1 cellular context compared by ENCODE assay signal in genomic region chr11:12829131-12829530, GRCh38.
TF ChIP-seq lines count a peak whose summit lies in the region.

No MANE protein-coding gene starts in this region.

TF ChIP-seq in HepG2, 621 proteins besides CTCF, POLR2A, EP300 and RAD21 (continued from another document and continues in another):
- TF ChIP-seq MYNN (CRISPR knock-in tag; IDR thresholded peaks at IDR 0.05; ENCODE audit: low read depth) (no peak), ZNF564 (CRISPR knock-in tag; IDR thresholded peaks at IDR 0.05) (no peak), DPF2 (CRISPR knock-in tag; IDR thresholded peaks at IDR 0.05; ENCODE audit: borderline replicate concordance, low read depth) (no peak), SIX1 (CRISPR knock-in tag; IDR thresholded peaks at IDR 0.05; ENCODE audit: borderline replicate concordance) (no peak), SMC3 (IDR thresholded peaks at IDR 0.05; ENCODE audit: low read length) (no peak), GATAD2A (CRISPR knock-in tag; IDR thresholded peaks at IDR 0.05) (peak; percentile 56), HNRNPUL1 (IDR thresholded peaks at IDR 0.05; ENCODE audit: low read depth, low read length) (no peak), NR2F6 (IDR thresholded peaks at IDR 0.05) (peak; percentile 31; the same call in 1 of the 2 replicates), NR2F6 (CRISPR knock-in tag; IDR thresholded peaks at IDR 0.05) (peak; percentile 52; the same call in 1 of the 2 replicates), MAZ (IDR thresholded peaks at IDR 0.05; ENCODE audit: borderline replicate concordance, low read depth, low read length) (no peak), MAZ (CRISPR knock-in tag; IDR thresholded peaks at IDR 0.05; ENCODE audit: low read depth) (no peak), HDAC1 (CRISPR knock-in tag; IDR thresholded peaks at IDR 0.05) (0 out of 2 replicates have a peak, but pooled peaks have one; percentile 8), ZNF205 (CRISPR knock-in tag; IDR thresholded peaks at IDR 0.05) (no peak), ATAD3A (CRISPR knock-in tag; IDR thresholded peaks at IDR 0.05) (no peak), RFXAP (CRISPR knock-in tag; IDR thresholded peaks at IDR 0.05; ENCODE audit: borderline replicate concordance) (no peak), RARG (CRISPR knock-in tag; IDR thresholded peaks at IDR 0.05; ENCODE audit: low read depth) (no peak), LRRFIP1 (CRISPR knock-in tag; conservative IDR thresholded peaks at IDR 0.05) (no peak), NCOA2 (CRISPR knock-in tag; IDR thresholded peaks at IDR 0.05) (peak; percentile 36; the same call in 1 of the 2 replicates), IRF2 (CRISPR knock-in tag; IDR thresholded peaks at IDR 0.05) (peak; percentile 46; the same call in 1 of the 2 replicates), ZNF710 (CRISPR knock-in tag; IDR thresholded peaks at IDR 0.05; ENCODE audit: borderline replicate concordance) (0 out of 2 replicates have a peak, but pooled peaks have one; percentile 29), GFI1 (CRISPR knock-in tag; IDR thresholded peaks at IDR 0.05; ENCODE audit: borderline replicate concordance) (no peak), MIER2 (CRISPR knock-in tag; IDR thresholded peaks at IDR 0.05) (no peak), ZNF264 (CRISPR knock-in tag; IDR thresholded peaks at IDR 0.05) (no peak), HNF1B (CRISPR knock-in tag; IDR thresholded peaks at IDR 0.05) (0 out of 2 replicates have a peak, but pooled peaks have one; percentile 34), ZGPAT (CRISPR knock-in tag; IDR thresholded peaks at IDR 0.05) (peak; percentile 38; the same call in 1 of the 2 replicates), SOX5 (CRISPR knock-in tag; IDR thresholded peaks at IDR 0.05; ENCODE audit: borderline replicate concordance) (peak; percentile 69; the same call in 1 of the 2 replicates), ZNF24 (IDR thresholded peaks at IDR 0.05) (no peak), ZNF543 (CRISPR knock-in tag; IDR thresholded peaks at IDR 0.05) (no peak), KAT7 (CRISPR knock-in tag; IDR thresholded peaks at IDR 0.05; ENCODE audit: borderline replicate concordance) (no peak), KDM4B (CRISPR knock-in tag; IDR thresholded peaks at IDR 0.05) (no peak), ZHX2 (IDR thresholded peaks at IDR 0.05; ENCODE audit: low read depth) (no peak), ZHX2 (CRISPR knock-in tag; IDR thresholded peaks at IDR 0.05; ENCODE audit: borderline replicate concordance) (no peak), SOX13 (IDR thresholded peaks at IDR 0.05) (no peak), SOX13 (CRISPR knock-in tag; conservative IDR thresholded peaks at IDR 0.05 in 1 of 2, IDR thresholded peaks at IDR 0.05 in 1 of 2) (peak in 1 of 2 experiments; percentile 82; a peak in 2 of 4 replicates)
- TF ChIP-seq, protein P1, sequence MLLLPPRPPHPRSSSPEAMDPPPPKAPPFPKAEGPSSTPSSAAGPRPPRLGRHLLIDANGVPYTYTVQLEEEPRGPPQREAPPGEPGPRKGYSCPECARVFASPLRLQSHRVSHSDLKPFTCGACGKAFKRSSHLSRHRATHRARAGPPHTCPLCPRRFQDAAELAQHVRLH (CRISPR knock-in tag; IDR thresholded peaks at IDR 0.05; ENCODE audit: borderline replicate concordance, low read depth) = no peak
- TF ChIP-seq, protein P2, sequence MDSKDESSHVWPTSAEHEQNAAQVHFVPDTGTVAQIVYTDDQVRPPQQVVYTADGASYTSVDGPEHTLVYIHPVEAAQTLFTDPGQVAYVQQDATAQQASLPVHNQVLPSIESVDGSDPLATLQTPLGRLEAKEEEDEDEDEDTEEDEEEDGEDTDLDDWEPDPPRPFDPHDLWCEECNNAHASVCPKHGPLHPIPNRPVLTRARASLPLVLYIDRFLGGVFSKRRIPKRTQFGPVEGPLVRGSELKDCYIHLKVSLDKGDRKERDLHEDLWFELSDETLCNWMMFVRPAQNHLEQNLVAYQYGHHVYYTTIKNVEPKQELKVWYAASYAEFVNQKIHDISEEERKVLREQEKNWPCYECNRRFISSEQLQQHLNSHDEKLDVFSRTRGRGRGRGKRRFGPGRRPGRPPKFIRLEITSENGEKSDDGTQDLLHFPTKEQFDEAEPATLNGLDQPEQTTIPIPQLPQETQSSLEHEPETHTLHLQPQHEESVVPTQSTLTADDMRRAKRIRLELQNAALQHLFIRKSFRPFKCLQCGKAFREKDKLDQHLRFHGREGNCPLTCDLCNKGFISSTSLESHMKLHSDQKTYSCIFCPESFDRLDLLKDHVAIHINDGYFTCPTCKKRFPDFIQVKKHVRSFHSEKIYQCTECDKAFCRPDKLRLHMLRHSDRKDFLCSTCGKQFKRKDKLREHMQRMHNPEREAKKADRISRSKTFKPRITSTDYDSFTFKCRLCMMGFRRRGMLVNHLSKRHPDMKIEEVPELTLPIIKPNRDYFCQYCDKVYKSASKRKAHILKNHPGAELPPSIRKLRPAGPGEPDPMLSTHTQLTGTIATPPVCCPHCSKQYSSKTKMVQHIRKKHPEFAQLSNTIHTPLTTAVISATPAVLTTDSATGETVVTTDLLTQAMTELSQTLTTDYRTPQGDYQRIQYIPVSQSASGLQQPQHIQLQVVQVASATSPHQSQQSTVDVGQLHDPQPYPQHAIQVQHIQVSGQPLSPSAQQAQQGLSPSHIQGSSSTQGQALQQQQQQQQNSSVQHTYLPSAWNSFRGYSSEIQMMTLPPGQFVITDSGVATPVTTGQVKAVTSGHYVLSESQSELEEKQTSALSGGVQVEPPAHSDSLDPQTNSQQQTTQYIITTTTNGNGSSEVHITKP (CRISPR knock-in tag; IDR thresholded peaks at IDR 0.05; ENCODE audit: low read depth) = peak; percentile 81
- TF ChIP-seq, protein P3, sequence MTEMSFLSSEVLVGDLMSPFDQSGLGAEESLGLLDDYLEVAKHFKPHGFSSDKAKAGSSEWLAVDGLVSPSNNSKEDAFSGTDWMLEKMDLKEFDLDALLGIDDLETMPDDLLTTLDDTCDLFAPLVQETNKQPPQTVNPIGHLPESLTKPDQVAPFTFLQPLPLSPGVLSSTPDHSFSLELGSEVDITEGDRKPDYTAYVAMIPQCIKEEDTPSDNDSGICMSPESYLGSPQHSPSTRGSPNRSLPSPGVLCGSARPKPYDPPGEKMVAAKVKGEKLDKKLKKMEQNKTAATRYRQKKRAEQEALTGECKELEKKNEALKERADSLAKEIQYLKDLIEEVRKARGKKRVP (CRISPR knock-in tag; IDR thresholded peaks at IDR 0.05) = no peak
- TF ChIP-seq, protein P4, sequence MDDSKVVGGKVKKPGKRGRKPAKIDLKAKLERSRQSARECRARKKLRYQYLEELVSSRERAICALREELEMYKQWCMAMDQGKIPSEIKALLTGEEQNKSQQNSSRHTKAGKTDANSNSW (CRISPR knock-in tag; IDR thresholded peaks at IDR 0.05; ENCODE audit: borderline replicate concordance) = no peak
